12 cellular contexts compared by ENCODE assay signal in genomic region chr1:214581785-214582184, GRCh38. TPM values are rescaled to one million over a fixed set of nuclear protein-coding genes. Genes with fewer than 3 reads are reported as not detected.
DNase-seq lines count a peak whose midpoint lies in the region; ATAC-seq and TF ChIP-seq lines count a peak whose summit lies in the region.
"Had no signal": no experiment of that assay in that cellular context is flagged by ENCODE, and none has a peak within 500 bp of the region (broad histone marks: within the 10 kb centered on the region; RNA-seq: fewer than 3 reads in every experiment).

No MANE protein-coding gene starts in this region.

- no peak for TF ChIP-seq CTCF in activated CD8-positive, alpha-beta T cell treated with anti-CD3 and anti-CD28 coated beads for 36 hours (IDR thresholded peaks at IDR 0.05)

- no peaks in the 10 kb centered on the region for H3K36me3 Mint-ChIP-seq in activated CD8-positive, alpha-beta T cell treated with anti-CD3 and anti-CD28 coated beads for 36 hours (ENCODE audit: low read depth)
- H3K36me3 Mint-ChIP-seq in activated CD8-positive, alpha-beta T cell treated with anti-CD3 and anti-CD28 coated beads, Interleukin-2, amount 10 ng/mL, durations not matched to agents 7 days and 5 days (ENCODE audit: low read depth) = no peaks in the 10 kb centered on the region
- H3K36me3 Mint-ChIP-seq: stimulated activated naive B cell treated with anti-CD40 and anti-IgM and Interleukin-4, amounts not matched to agents 10 μg/mL and 1 μg/mL and 100 μg/mL, for 72 hours had no signal

- DNase-seq in activated CD8-positive, alpha-beta T cell treated with anti-CD3 and anti-CD28 coated beads for 36 hours = peak; percentile 9
- no peak for DNase-seq in activated CD8-positive, alpha-beta T cell treated with anti-CD3 and anti-CD28 coated beads, Interleukin-2, amount 10 ng/mL, durations not matched to agents 7 days and 5 days
- DNase-seq in SJCRH30 (peak; percentile 32 to 33), fibroblast of gingiva (ENCODE audit: low read depth) (peak; percentile 80), stromal cell of bone marrow (ENCODE audit: low read depth) (peak; percentile 42), hippocampal formation (lab: John Stamatoyannopoulos, UW) (no peak), NCI-H2029 treated with DMSO at 0.1 percent for 48 hours (lab: John Stamatoyannopoulos, UW) (no peak)
- DNase-seq: NCI-H510A treated with DMSO at 0.1 percent for 48 hours; stimulated activated naive B cell treated with anti-CD40 and anti-IgM and Interleukin-4, amounts not matched to agents 10 μg/mL and 1 μg/mL and 100 μg/mL, for 72 hours had no signal

- no peak overlapping the region for H3K27ac ChIP-seq in SJCRH30
- H3K27ac ChIP-seq: BLaER1 treated with 17β-estradiol and CSF1 and Interleukin-3, amounts not matched to agents 10 nM and 100 nM had no signal

- H3K27me3 Mint-ChIP-seq in activated CD8-positive, alpha-beta T cell treated with anti-CD3 and anti-CD28 coated beads for 36 hours = peaks cover 6% of the 10 kb centered on the region
- peaks cover 11% of the 10 kb centered on the region for H3K27me3 Mint-ChIP-seq in activated CD8-positive, alpha-beta T cell treated with anti-CD3 and anti-CD28 coated beads, Interleukin-2, amount 10 ng/mL, durations not matched to agents 7 days and 5 days (ENCODE audit: low read depth)

- CTCF ChIA-PET in activated CD8-positive, alpha-beta T cell treated with anti-CD3 and anti-CD28 coated beads for 36 hours (lab: Charles Lee) = interaction anchor here (0.9 to 12.1 kb wide), 5 partner anchors 28 to 320 kb away, joined by 3 to 119 read pairs (median 6); no protein-coding TSS in a partner anchor
- CTCF ChIA-PET in activated CD8-positive, alpha-beta T cell treated with anti-CD3 and anti-CD28 coated beads, Interleukin-2, amount 10 ng/mL, durations not matched to agents 7 days and 5 days (lab: Charles Lee) = interaction anchor here (0.8 to 12.0 kb wide), 5 partner anchors 28 to 368 kb away, joined by 3 to 235 read pairs (median 5); no protein-coding TSS in a partner anchor

- intact Hi-C loops in activated CD8-positive, alpha-beta T cell treated with anti-CD3 and anti-CD28 coated beads for 36 hours (cut with micrococcal nuclease) = loop anchor here (10.0 kb wide), 1 partner anchor 307 kb away; no protein-coding TSS in a partner anchor

- POLR2A ChIA-PET in activated CD8-positive, alpha-beta T cell treated with anti-CD3 and anti-CD28 coated beads for 36 hours (lab: Charles Lee) = no interaction called here
- POLR2A ChIA-PET in activated CD8-positive, alpha-beta T cell treated with anti-CD3 and anti-CD28 coated beads, Interleukin-2, amount 10 ng/mL, durations not matched to agents 7 days and 5 days (lab: Charles Lee) = no interaction called here

- H3K27me3 ChIP-seq in SJCRH30 = no peaks in the 10 kb centered on the region
- H3K27me3 ChIP-seq: BLaER1 treated with 17β-estradiol and CSF1 and Interleukin-3, amounts not matched to agents 10 nM and 100 nM had no signal

- ATAC-seq in activated CD8-positive, alpha-beta T cell treated with anti-CD3 and anti-CD28 coated beads for 36 hours = no peak
- no peak for ATAC-seq in activated CD8-positive, alpha-beta T cell treated with anti-CD3 and anti-CD28 coated beads, Interleukin-2, amount 10 ng/mL, durations not matched to agents 7 days and 5 days
- no peak for ATAC-seq in HG03378 (IDR thresholded peaks at IDR 0.05; ENCODE audit: unreplicated experiment)
- ATAC-seq: stimulated activated naive B cell treated with anti-CD40 and anti-IgM and Interleukin-4, amounts not matched to agents 10 μg/mL and 1 μg/mL and 100 μg/mL, for 72 hours had no signal

- peaks cover 13% of the 10 kb centered on the region for H3K4me1 ChIP-seq in SJCRH30

- no peak overlapping the region for H3K4me3 Mint-ChIP-seq in activated CD8-positive, alpha-beta T cell treated with anti-CD3 and anti-CD28 coated beads for 36 hours
- H3K4me3 Mint-ChIP-seq in activated CD8-positive, alpha-beta T cell treated with anti-CD3 and anti-CD28 coated beads, Interleukin-2, amount 10 ng/mL, durations not matched to agents 7 days and 5 days = no peak overlapping the region
- H3K4me3 Mint-ChIP-seq: stimulated activated naive B cell treated with anti-CD40 and anti-IgM and Interleukin-4, amounts not matched to agents 10 μg/mL and 1 μg/mL and 100 μg/mL, for 72 hours had no signal

- no peaks in the 10 kb centered on the region; the same call in 1 of the 2 replicates for H3K9me3 ChIP-seq in SJCRH30 (replicated peaks)

- no peaks in the 10 kb centered on the region for H3K36me3 ChIP-seq in SJCRH30

- peaks cover 2% of the 10 kb centered on the region for H3K9me3 Mint-ChIP-seq in activated CD8-positive, alpha-beta T cell treated with anti-CD3 and anti-CD28 coated beads for 36 hours
- no peaks in the 10 kb centered on the region for H3K9me3 Mint-ChIP-seq in activated CD8-positive, alpha-beta T cell treated with anti-CD3 and anti-CD28 coated beads, Interleukin-2, amount 10 ng/mL, durations not matched to agents 7 days and 5 days (ENCODE audit: insufficient read depth)

- no peak overlapping the region for H3K4me3 ChIP-seq in SJCRH30
- H3K4me3 ChIP-seq: BLaER1 treated with 17β-estradiol and CSF1 and Interleukin-3, amounts not matched to agents 10 nM and 100 nM; lung had no signal

- no peaks in the 10 kb centered on the region for H3K4me1 Mint-ChIP-seq in activated CD8-positive, alpha-beta T cell treated with anti-CD3 and anti-CD28 coated beads for 36 hours (ENCODE audit: low read depth)
- H3K4me1 Mint-ChIP-seq in activated CD8-positive, alpha-beta T cell treated with anti-CD3 and anti-CD28 coated beads, Interleukin-2, amount 10 ng/mL, durations not matched to agents 7 days and 5 days (ENCODE audit: low read depth) = no peaks in the 10 kb centered on the region

- H3K27ac Mint-ChIP-seq in activated CD8-positive, alpha-beta T cell treated with anti-CD3 and anti-CD28 coated beads for 36 hours = no peak overlapping the region
- no peak overlapping the region for H3K27ac Mint-ChIP-seq in activated CD8-positive, alpha-beta T cell treated with anti-CD3 and anti-CD28 coated beads, Interleukin-2, amount 10 ng/mL, durations not matched to agents 7 days and 5 days
- H3K27ac Mint-ChIP-seq: stimulated activated naive B cell treated with anti-CD40 and anti-IgM and Interleukin-4, amounts not matched to agents 10 μg/mL and 1 μg/mL and 100 μg/mL, for 72 hours had no signal

RNA-seq across cellular contexts. Expression of gene CENPF, which starts 21.2 kb away (rescaled TPM):
- 10 to 100 TPM; 65.4 to 70.6 TPM for total RNA-seq in activated CD8-positive, alpha-beta T cell treated with anti-CD3 and anti-CD28 coated beads for 36 hours
- total RNA-seq in activated CD8-positive, alpha-beta T cell treated with anti-CD3 and anti-CD28 coated beads, Interleukin-2, amount 10 ng/mL, durations not matched to agents 7 days and 5 days = 100 to 1,000 TPM; 176 to 180 TPM
- total RNA-seq in SJCRH30 (2014; rRNA removed; shearing (Covaris generic)) = 213 and 231 TPM in 2 replicates

RNA-seq across cellular contexts. Expression of gene PTPN14, which starts 30.4 kb away (rescaled TPM):
- total RNA-seq in activated CD8-positive, alpha-beta T cell treated with anti-CD3 and anti-CD28 coated beads for 36 hours = under 1 TPM; 0.27 to 0.34 TPM
- total RNA-seq in activated CD8-positive, alpha-beta T cell treated with anti-CD3 and anti-CD28 coated beads, Interleukin-2, amount 10 ng/mL, durations not matched to agents 7 days and 5 days = under 1 TPM; 0.13 to 0.21 TPM
- 22.1 and 24.3 TPM in 2 replicates for total RNA-seq in SJCRH30 (2014; rRNA removed; shearing (Covaris generic))

Comparison
In these comparisons a context has a peak if more than half of its experiments do, and no peak if none do; other contexts are left out.
1. DNase-seq: peak in activated CD8-positive, alpha-beta T cell treated with anti-CD3 and anti-CD28 coated beads for 36 hours (single experiment), SJCRH30 (2 of 2), fibroblast of gingiva (single experiment) and stromal cell of bone marrow (single experiment); none in activated CD8-positive, alpha-beta T cell treated with anti-CD3 and anti-CD28 coated beads, Interleukin-2, amount 10 ng/mL, durations not matched to agents 7 days and 5 days (single experiment), hippocampal formation (0 of 2) and NCI-H2029 treated with DMSO at 0.1 percent for 48 hours (single experiment).
2. RNA of gene PTPN14, which starts 30.4 kb away (total RNA-seq): 22.1 to 24.3 TPM in SJCRH30; 0.27 to 0.34 TPM in activated CD8-positive, alpha-beta T cell treated with anti-CD3 and anti-CD28 coated beads for 36 hours and 0.13 to 0.21 TPM in activated CD8-positive, alpha-beta T cell treated with anti-CD3 and anti-CD28 coated beads, Interleukin-2, amount 10 ng/mL, durations not matched to agents 7 days and 5 days; every median in the first group is over 10 times any median in the second.